8 cellular contexts compared by ENCODE assay signal in the genomic region with DNA sequence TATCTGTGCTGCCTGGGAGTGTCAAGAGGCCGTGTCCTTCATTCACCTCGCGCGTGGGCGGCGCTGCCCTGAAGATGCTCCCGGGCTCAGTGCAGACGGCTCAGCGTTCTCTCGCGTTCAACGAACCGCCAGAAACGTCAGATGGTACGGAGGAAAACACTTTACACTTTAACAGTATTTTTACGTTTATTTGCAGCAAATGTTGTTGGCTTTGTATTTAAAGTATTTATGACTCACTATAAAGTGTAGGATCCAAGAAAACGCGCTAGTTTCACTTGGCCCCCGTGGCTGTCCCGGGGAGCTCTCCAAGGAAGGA. TPM values are rescaled to one million over a fixed set of nuclear protein-coding genes. Genes with fewer than 3 reads are reported as not detected.
DNase-seq lines count a peak whose midpoint lies in the region; ATAC-seq, FAIRE-seq and TF ChIP-seq lines count a peak whose summit lies in the region.

No MANE protein-coding gene starts in this region.

- H3K4me3 Mint-ChIP-seq in CD4-positive, alpha-beta memory T cell: no peak overlapping the region

- no peaks in the 10 kb centered on the region for H3K27me3 ChIP-seq in CD4-positive, alpha-beta memory T cell (ENCODE audit: insufficient read depth, low read length)

- H3K36me3 ChIP-seq in CD4-positive, alpha-beta memory T cell (ENCODE audit: insufficient read depth, low read length): no peaks in the 10 kb centered on the region
- H3K36me3 ChIP-seq in HEK293 (ENCODE audit: control insufficient read depth in 2 of 2, insufficient read depth in 1 of 2, low read length in 2 of 2): peaks cover 0 to 11% of the 10 kb centered on the region in 2 experiments; a peak in 1 of 3 replicates

- intact Hi-C loops in CD4-positive, alpha-beta memory T cell (cut with micrococcal nuclease): loop anchor here (1.0 to 2.0 kb wide), 2 partner anchors 13 to 140 kb away; no protein-coding TSS in a partner anchor
- intact Hi-C loops in Right ventricle myocardium superior (cut with DNase I): no loop called here

- H3K9me3 ChIP-seq in CD4-positive, alpha-beta memory T cell (ENCODE audit: control insufficient read depth in 1 of 2, low read length in 2 of 2): no peaks in the 10 kb centered on the region
- H3K9me3 ChIP-seq in HEK293 (ENCODE audit: control insufficient read depth, insufficient read depth, low read depth, low read length): no peaks in the 10 kb centered on the region

- H3K4me1 Mint-ChIP-seq in CD4-positive, alpha-beta memory T cell: peaks cover 21 to 26% (median 24%) of the 10 kb centered on the region in 4 donors

- H3K27ac Mint-ChIP-seq in CD4-positive, alpha-beta memory T cell: no peak overlapping the region

- H3K4me1 ChIP-seq in CD4-positive, alpha-beta memory T cell (ENCODE audit: insufficient read depth, low read length): peaks cover 25% of the 10 kb centered on the region
- peaks cover 3% of the 10 kb centered on the region; the same call in 1 of the 2 replicates for H3K4me1 ChIP-seq in HEK293 (ENCODE audit: control insufficient read depth, insufficient read depth, low read length)

- no peak overlapping the region for H3K4me3 ChIP-seq in CD4-positive, alpha-beta memory T cell (ENCODE audit: low read length in 2 of 2)
- H3K4me3 ChIP-seq in HEK293 (ENCODE audit: low read depth, low read length): no peak overlapping the region

- H3K36me3 Mint-ChIP-seq in CD4-positive, alpha-beta memory T cell: peaks cover 42 to 56% of the 10 kb centered on the region in 2 donors

- no peaks in the 10 kb centered on the region for H3K27me3 Mint-ChIP-seq in CD4-positive, alpha-beta memory T cell

- peak in 4 of 5 donors; percentile 57 to 79 (median 68) for DNase-seq in CD4-positive, alpha-beta memory T cell
- DNase-seq in RCC 7860 (ENCODE audit: low spot score) (peak; percentile 32), Right ventricle myocardium superior (peak; percentile 76), putamen (ENCODE audit: low spot score) (peak; percentile 70), urothelium cell line (ENCODE audit: low spot score) (peak; percentile 39), 8988T (no peak)
- peak; percentile 43 for DNase-seq in activated T-helper 9 cell treated with anti-CD3 and anti-CD28 coated beads, Interleukin-2, amount 50 U/mL, for 16 hours (ENCODE audit: low read depth)

- no peak for FAIRE-seq in RCC 7860 (lab: Jason Lieb, UNC)
- no peak for FAIRE-seq in urothelium cell line (lab: Jason Lieb, UNC)

- peaks cover 0 to 9% (median 1%) of the 10 kb centered on the region in 8 donors for H3K9me3 Mint-ChIP-seq in CD4-positive, alpha-beta memory T cell

- CTCF ChIA-PET in CD4-positive, alpha-beta memory T cell (lab: Charles Lee; ENCODE audit: partially characterized antibody): interaction anchor here (4.2 kb wide), 1 partner anchor 11 kb away, joined by 46 read pairs; no protein-coding TSS in a partner anchor
- CTCF ChIA-PET in HEK293 (lab: Yijun Ruan, JAX): interaction anchor here (0.7 to 1.5 kb wide), 4 partner anchors 9 to 1797 kb away, joined by 3 to 5 read pairs (median 3); no protein-coding TSS in a partner anchor

- TF ChIP-seq CTCF in HEK293 (tag by site-specific recombination; IDR thresholded peaks at IDR 0.05): no peak

- H3K27ac ChIP-seq in CD4-positive, alpha-beta memory T cell (ENCODE audit: low read depth, low read length): no peak overlapping the region
- no peak overlapping the region for H3K27ac ChIP-seq in HEK293 (ENCODE audit: extremely low read depth, low read depth, low read length)

- ATAC-seq in Right ventricle myocardium superior (ENCODE audit: poor library complexity): peak; percentile 69

- POLR2A ChIA-PET in CD4-positive, alpha-beta memory T cell (lab: Charles Lee; ENCODE audit: partially characterized antibody): interaction anchor here (0.7 to 4.8 kb wide), 16 partner anchors 9 to 558 kb away, joined by 3 to 86 read pairs (median 4); partner anchors contain the start of gene FANCC
- POLR2A ChIA-PET in HEK293 (lab: Yijun Ruan, JAX): interaction anchor here (0.6 to 2.9 kb wide), 20 partner anchors 9 to 369 kb away, joined by 3 to 11 read pairs (median 4); no protein-coding TSS in a partner anchor

TF ChIP-seq in HEK293, 187 proteins besides CTCF, POLR2A, EP300 and RAD21:
- TF ChIP-seq ZFP37 (tag by site-specific recombination; IDR thresholded peaks at IDR 0.05): 0 out of 2 replicates have a peak, but pooled peaks have one; percentile 25
- TF ChIP-seq KLF10 (tag by site-specific recombination; IDR thresholded peaks at IDR 0.05): no peak
- TF ChIP-seq ZNF221 (tag by site-specific recombination; IDR thresholded peaks at IDR 0.05; ENCODE audit: borderline replicate concordance): no peak
- no peak for TF ChIP-seq PRDM1 (tag by site-specific recombination; IDR thresholded peaks at IDR 0.05)
- TF ChIP-seq ZNF626 (tag by site-specific recombination; IDR thresholded peaks at IDR 0.05): no peak
- TF ChIP-seq ZEB2 (tag by site-specific recombination; IDR thresholded peaks at IDR 0.05): no peak
- TF ChIP-seq ZXDB (tag by site-specific recombination; IDR thresholded peaks at IDR 0.05): no peak

RNA-seq across cellular contexts. Expression of gene ERCC6L2, which starts 0.5 kb away (rescaled TPM):
- 10 to 100 TPM; 54.3 to 57.2 TPM for total RNA-seq in CD4-positive, alpha-beta memory T cell
- 10 to 100 TPM; 20.2 to 51.1 TPM for polyA plus RNA-seq in CD4-positive, alpha-beta memory T cell
- total RNA-seq in Right ventricle myocardium superior: 20.3 TPM
